In the genomic region with DNA sequence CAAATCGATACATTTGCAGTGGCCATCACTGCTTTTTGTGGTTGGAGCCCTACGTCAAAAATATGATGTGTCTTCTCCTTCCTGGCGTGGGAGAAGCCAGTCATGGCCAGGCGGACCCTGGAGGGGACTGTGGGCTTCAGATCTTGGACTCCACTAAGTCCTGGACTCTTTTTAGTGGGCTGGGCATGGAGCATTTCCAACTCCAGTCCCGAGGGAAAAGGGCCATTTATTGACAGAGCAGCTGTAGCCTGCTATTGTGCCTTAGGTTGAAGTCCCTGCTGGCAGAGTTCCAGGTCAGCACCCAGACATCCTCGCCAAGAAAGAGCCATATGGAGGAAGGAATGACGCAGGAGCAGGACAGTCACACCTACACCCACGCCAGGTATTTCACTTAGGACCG, we compare ENCODE assay signal across 21 cellular contexts.
DNase-seq lines count a peak whose midpoint lies in the region; ATAC-seq and TF ChIP-seq lines count a peak whose summit lies in the region.
"Had no signal": no experiment of that assay in that cellular context is flagged by ENCODE, and none has a peak within 500 bp of the region (broad histone marks: within the 10 kb centered on the region; RNA-seq: fewer than 3 reads in every experiment).

No MANE protein-coding gene starts in this region.

- H3K27ac Mint-ChIP-seq in GM23338, result no peak overlapping the region
- H3K27ac Mint-ChIP-seq: B cell; CD4-positive, alpha-beta T cell; T-helper 2 cell treated with Interferon-gamma antibody and Interleukin-4, amounts not matched to agents 5 μg/mL and 100 μg/mL, for 36 hours had no signal

- POLR2A ChIA-PET in GM10248 (lab: Yijun Ruan, JAX), result no interaction called here

- H3K27ac ChIP-seq in right atrium auricular region (no peak overlapping the region), heart left ventricle (no peak overlapping the region), GM23338 (ENCODE audit: low read depth) (no peak overlapping the region), SJCRH30 (no peak overlapping the region)
- H3K27ac ChIP-seq: RWPE1, SJSA1 had no signal

- TF ChIP-seq POLR2A in heart left ventricle (IDR thresholded peaks at IDR 0.05), result no peak

- no peaks in the 10 kb centered on the region for H3K27me3 Mint-ChIP-seq in GM23338 (ENCODE audit: insufficient read depth, low read depth, poor library complexity)
- H3K27me3 Mint-ChIP-seq: B cell had no signal

- no peaks in the 10 kb centered on the region for H3K9me3 ChIP-seq in right atrium auricular region
- no peaks in the 10 kb centered on the region for H3K9me3 ChIP-seq in heart left ventricle
- no peaks in the 10 kb centered on the region for H3K9me3 ChIP-seq in SJCRH30 (replicated peaks)
- H3K9me3 ChIP-seq: MG63, SJSA1 had no signal

- 60 to 68% (median 64%) methylated on average over 9 of the region's 9 CpGs for WGBS in heart left ventricle, 4 donors

- DNase-seq in right atrium auricular region (ENCODE audit: low spot score) (peak; percentile 18), heart left ventricle (no peak), GM23338 (ENCODE audit: low spot score) (no peak), SJCRH30 (peak; percentile 68 to 85), GM10248 (ENCODE audit: extremely low spot score) (no peak), pons (ENCODE audit: low spot score) (no peak)
- DNase-seq: Calu3; CD4-positive, alpha-beta T cell; H7; Karpas-422; MG63; NCI-H1930; NCI-H226; NCI-H524 treated with DMSO at 0.1 percent for 48 hours; PC-3; SW 1271 had no signal

- 0 out of 2 replicates have a peak, but pooled peaks cover 4% of the 10 kb centered on the region for H3K9me2 ChIP-seq in GM23338 (ENCODE audit: insufficient read depth)

- H2AFZ ChIP-seq in GM23338, result peak overlapping the region; percentile 28; the same call in 1 of the 2 replicates

- intact Hi-C loops in heart left ventricle (cut with DNase I), result no loop called here

- CTCF ChIA-PET in GM10248 (lab: Yijun Ruan, JAX), result no interaction called here

- no peaks in the 10 kb centered on the region for H3K79me2 ChIP-seq in GM23338 (replicated peaks; ENCODE audit: insufficient read depth)

- H3K9me3 Mint-ChIP-seq in GM23338, result no peaks in the 10 kb centered on the region
- H3K9me3 Mint-ChIP-seq: CD4-positive, alpha-beta T cell; T-helper 2 cell treated with Interferon-gamma antibody and Interleukin-4, amounts not matched to agents 5 μg/mL and 100 μg/mL, for 36 hours had no signal

- no peaks in the 10 kb centered on the region for H4K20me1 ChIP-seq in GM23338 (replicated peaks; ENCODE audit: insufficient read depth)

- H3K27me3 ChIP-seq in right atrium auricular region, result no peaks in the 10 kb centered on the region
- H3K27me3 ChIP-seq in heart left ventricle, result peaks cover 0 to 48% (median 3%) of the 10 kb centered on the region in 9 donors
- H3K27me3 ChIP-seq in GM23338 (ENCODE audit: insufficient read depth), result no peaks in the 10 kb centered on the region
- H3K27me3 ChIP-seq in SJCRH30, result no peaks in the 10 kb centered on the region
- H3K27me3 ChIP-seq: MG63, SJSA1 had no signal

- H3K4me1 ChIP-seq in right atrium auricular region, result no peaks in the 10 kb centered on the region
- H3K4me1 ChIP-seq in heart left ventricle, result no peaks in the 10 kb centered on the region
- H3K4me1 ChIP-seq in GM23338 (ENCODE audit: insufficient read depth), result no peaks in the 10 kb centered on the region
- H3K4me1 ChIP-seq in SJCRH30, result no peaks in the 10 kb centered on the region; the same call in 1 of the 2 replicates
- H3K4me1 ChIP-seq: SJSA1 had no signal

- TF ChIP-seq CTCF in right atrium auricular region (IDR thresholded peaks at IDR 0.05), result no peak
- TF ChIP-seq CTCF in heart left ventricle (IDR thresholded peaks at IDR 0.05), result no peak
- TF ChIP-seq CTCF in GM23338 (conservative IDR thresholded peaks at IDR 0.05; ENCODE audit: low read depth in 2 of 2), result no peak
- TF ChIP-seq CTCF in GM10248 (IDR thresholded peaks at IDR 0.05; ENCODE audit: control extremely low read depth, extremely low read depth, low read depth, missing control alignments), result no peak

- ATAC-seq in heart left ventricle (no peak), GM23338 (no peak), GM19324 (IDR thresholded peaks at IDR 0.05; ENCODE audit: low FRiP score, unreplicated experiment) (no peak)
- ATAC-seq: PC-3 had no signal

- no peaks in the 10 kb centered on the region for H3F3A ChIP-seq in GM23338 (replicated peaks; ENCODE audit: low read depth)

- H3K36me3 ChIP-seq in right atrium auricular region (no peaks in the 10 kb centered on the region), heart left ventricle (no peaks in the 10 kb centered on the region), GM23338 (ENCODE audit: insufficient read depth) (no peaks in the 10 kb centered on the region), SJCRH30 (no peaks in the 10 kb centered on the region)
- H3K36me3 ChIP-seq: MG63, SJSA1 had no signal

- H3K4me3 ChIP-seq in right atrium auricular region, result no peak overlapping the region
- H3K4me3 ChIP-seq in heart left ventricle, result no peak overlapping the region
- no peak overlapping the region for H3K4me3 ChIP-seq in GM23338
- H3K4me3 ChIP-seq in SJCRH30, result no peak overlapping the region
- H3K4me3 ChIP-seq: MG63, SJSA1 had no signal

- no peak overlapping the region for H3K4me3 Mint-ChIP-seq in GM23338
- H3K4me3 Mint-ChIP-seq: B cell; CD4-positive, alpha-beta T cell; T-helper 2 cell treated with Interferon-gamma antibody and Interleukin-4, amounts not matched to agents 5 μg/mL and 100 μg/mL, for 36 hours had no signal

- H3K36me3 Mint-ChIP-seq in GM23338 (ENCODE audit: low read depth), result no peaks in the 10 kb centered on the region

- no peaks in the 10 kb centered on the region for H3K4me1 Mint-ChIP-seq in GM23338
- H3K4me1 Mint-ChIP-seq: B cell had no signal

- H3K4me2 ChIP-seq in GM23338, result no peak overlapping the region

TF ChIP-seq in GM23338, 12 proteins besides CTCF, POLR2A, EP300 and RAD21:
- no peak for TF ChIP-seq JUNB (IDR thresholded peaks at IDR 0.05; ENCODE audit: unreplicated experiment)
- TF ChIP-seq CREB1 (CRISPR knock-in tag; IDR thresholded peaks at IDR 0.05; ENCODE audit: low read depth), result no peak
- no peak for TF ChIP-seq POLR2AphosphoS5 (IDR thresholded peaks at IDR 0.05; ENCODE audit: low read depth)
- no peak for TF ChIP-seq ZNF462 (CRISPR knock-in tag; IDR thresholded peaks at IDR 0.05)
- no peak for TF ChIP-seq EZH2phosphoT487 (IDR thresholded peaks at IDR 0.05; ENCODE audit: unreplicated experiment)

Comparison
In these comparisons a context has a peak if more than half of its experiments do, and no peak if none do; other contexts are left out.
1. DNase-seq: peak in right atrium auricular region (single experiment) and SJCRH30 (2 of 2); none in heart left ventricle (0 of 5), GM23338 (single experiment), GM10248 (single experiment) and pons (single experiment).